Comparison of ENCODE assay signal across 19 cellular contexts in genomic region chr7:431658-432111, GRCh38.
A peak's percentile ranks its signal among the peaks of the same experiment; 100 is the strongest.
DNase-seq lines count a peak whose midpoint lies in the region; ATAC-seq, FAIRE-seq and TF ChIP-seq lines count a peak whose summit lies in the region.
"Had no signal": no experiment of that assay in that cellular context is flagged by ENCODE, and none has a peak within 500 bp of the region (broad histone marks: within the 10 kb centered on the region; RNA-seq: fewer than 3 reads in every experiment).

No MANE protein-coding gene starts in this region.

- H3K36me3 Mint-ChIP-seq in Caco-2 (ENCODE audit: insufficient read depth, unreplicated experiment) (no peaks in the 10 kb centered on the region), astrocyte (ENCODE audit: low read depth, unreplicated experiment) (no peaks in the 10 kb centered on the region)
- H3K36me3 Mint-ChIP-seq: activated naive CD4-positive, alpha-beta T cell treated with anti-CD3 and anti-CD28 coated beads, Interleukin-2, amount 50 U/mL, for 24 hours; CD8-positive, alpha-beta T cell; memory B cell; naive thymus-derived CD8-positive, alpha-beta T cell had no signal

- no peaks in the 10 kb centered on the region for H3K79me2 ChIP-seq in astrocyte (ENCODE audit: insufficient read depth, low read length)

- H2AFZ ChIP-seq in astrocyte (ENCODE audit: low read depth, low read length) = peak overlapping the region; percentile 26

- H3K9me3 ChIP-seq in Caco-2 (no peaks in the 10 kb centered on the region; the same call in 1 of the 2 replicates), astrocyte (ENCODE audit: insufficient read depth, low read depth, low read length) (no peaks in the 10 kb centered on the region), psoas muscle (no peaks in the 10 kb centered on the region), ovary (no peaks in the 10 kb centered on the region)
- H3K9me3 ChIP-seq: breast epithelium, HAP-1, heart right ventricle had no signal

- H3K27me3 ChIP-seq in Caco-2 (replicated peaks; ENCODE audit: control insufficient read depth, insufficient read depth, low read length) (no peaks in the 10 kb centered on the region), astrocyte (ENCODE audit: insufficient read depth, low read length) (no peaks in the 10 kb centered on the region), psoas muscle (ENCODE audit: insufficient read depth in 3 of 3, low read length in 2 of 3) (peaks cover 0 to 6% (median 0%) of the 10 kb centered on the region in 3 donors), ovary (no peaks in the 10 kb centered on the region)
- H3K27me3 ChIP-seq: breast epithelium had no signal

- peak; percentile 34 to 72 (median 43) for ATAC-seq in psoas muscle
- ATAC-seq: CD8-positive, alpha-beta T cell; naive thymus-derived CD8-positive, alpha-beta T cell had no signal

- intact Hi-C loops in Caco-2 (cut with micrococcal nuclease; ENCODE audit: unreplicated experiment) (loop anchor here (10.0 kb wide), 1 partner anchor 333 kb away; no protein-coding TSS in a partner anchor), head of caudate nucleus (cut with DNase I) (no loop called here), psoas muscle (cut with DNase I) (no loop called here), ovary (cut with DNase I) (no loop called here)

- peak overlapping the region; percentile 25 for H3K27ac Mint-ChIP-seq in Caco-2 (ENCODE audit: unreplicated experiment)
- no peak overlapping the region for H3K27ac Mint-ChIP-seq in astrocyte (ENCODE audit: unreplicated experiment)
- H3K27ac Mint-ChIP-seq: activated naive CD4-positive, alpha-beta T cell treated with anti-CD3 and anti-CD28 coated beads, Interleukin-2, amount 50 U/mL, for 24 hours; CD8-positive, alpha-beta T cell; memory B cell had no signal

- H3K9ac ChIP-seq in astrocyte (ENCODE audit: low read length) = no peak overlapping the region

- H4K20me1 ChIP-seq in astrocyte (ENCODE audit: insufficient read depth, low read length) = no peaks in the 10 kb centered on the region

- no peak for TF ChIP-seq POLR2A in ovary (IDR thresholded peaks at IDR 0.05)

- peaks cover 50% of the 10 kb centered on the region for H3K4me1 ChIP-seq in Caco-2
- peaks cover 11% of the 10 kb centered on the region for H3K4me1 ChIP-seq in astrocyte (ENCODE audit: insufficient read depth, low read length)
- H3K4me1 ChIP-seq in psoas muscle = no peaks in the 10 kb centered on the region
- H3K4me1 ChIP-seq in ovary (ENCODE audit: insufficient read depth) = no peaks in the 10 kb centered on the region
- H3K4me1 ChIP-seq: breast epithelium, HAP-1 had no signal

- no peaks in the 10 kb centered on the region for H3K36me3 ChIP-seq in Caco-2 (ENCODE audit: control insufficient read depth, insufficient read depth, low read length)
- no peaks in the 10 kb centered on the region for H3K36me3 ChIP-seq in astrocyte (ENCODE audit: insufficient read depth, low read length)
- no peaks in the 10 kb centered on the region for H3K36me3 ChIP-seq in psoas muscle (ENCODE audit: insufficient read depth in 1 of 2, low read depth in 1 of 2)
- no peaks in the 10 kb centered on the region for H3K36me3 ChIP-seq in ovary
- H3K36me3 ChIP-seq: breast epithelium, HAP-1, heart right ventricle had no signal

- POLR2A ChIA-PET in Caco-2 (lab: Charles Lee) = no interaction called here

- CTCF ChIA-PET in Caco-2 (lab: Charles Lee) = no interaction called here

- BruUV-seq in Caco-2 (replicated peaks; lab: Mats Ljungman, UMichigan) = no TSS peak

- peaks cover 11% of the 10 kb centered on the region for H3K9me3 Mint-ChIP-seq in Caco-2 (ENCODE audit: unreplicated experiment)
- H3K9me3 Mint-ChIP-seq in astrocyte (ENCODE audit: unreplicated experiment) = peaks cover 8% of the 10 kb centered on the region
- H3K9me3 Mint-ChIP-seq: activated naive CD4-positive, alpha-beta T cell treated with anti-CD3 and anti-CD28 coated beads, Interleukin-2, amount 50 U/mL, for 24 hours; CD8-positive, alpha-beta T cell; naive thymus-derived CD8-positive, alpha-beta T cell had no signal

- H3K27me3 Mint-ChIP-seq in Caco-2 (ENCODE audit: insufficient read depth, unreplicated experiment) (no peaks in the 10 kb centered on the region), astrocyte (ENCODE audit: low read depth, unreplicated experiment) (peaks cover 16% of the 10 kb centered on the region)
- H3K27me3 Mint-ChIP-seq: activated naive CD4-positive, alpha-beta T cell treated with anti-CD3 and anti-CD28 coated beads, Interleukin-2, amount 50 U/mL, for 24 hours; naive thymus-derived CD8-positive, alpha-beta T cell had no signal

- no peak overlapping the region for H3K4me3 ChIP-seq in Caco-2 (ENCODE audit: low read depth, low read length)
- no peak overlapping the region for H3K4me3 ChIP-seq in astrocyte (ENCODE audit: insufficient read depth, low read depth, low read length)
- no peak overlapping the region for H3K4me3 ChIP-seq in psoas muscle
- H3K4me3 ChIP-seq in ovary = no peak overlapping the region
- H3K4me3 ChIP-seq: breast epithelium, HAP-1, heart right ventricle had no signal

- DNase-seq in Caco-2 (no peak), astrocyte (ENCODE audit: low read depth) (no peak), head of caudate nucleus (peak; percentile 29 to 89 (median 70)), psoas muscle (no peak), ovary (no peak), ecto neural progenitor cell (ENCODE audit: low spot score) (no peak), DMS114 treated with DMSO at 0.1 percent for 48 hours (lab: John Stamatoyannopoulos, UW; ENCODE audit: unreplicated experiment) (no peak)
- DNase-seq in activated CD4-positive, alpha-beta T cell treated with anti-CD3 and anti-CD28 coated beads, Interleukin-2, amount 50 U/mL, for 48 hours = no peak
- DNase-seq: activated CD4-positive, CD25-positive, alpha-beta regulatory T cell; CD8-positive, alpha-beta T cell; DMS79 treated with DMSO at 0.1 percent for 48 hours; effector CD8-positive, alpha-beta T cell; T-helper 9 cell had no signal

- H3K4me2 ChIP-seq in astrocyte (ENCODE audit: low read length) = no peak overlapping the region

- FAIRE-seq in astrocyte (lab: Jason Lieb, UNC) = no peak

- TF ChIP-seq CTCF in Caco-2 (IDR thresholded peaks at IDR 0.05; ENCODE audit: insufficient read depth in 1 of 2, low read depth in 1 of 2, low read length in 1 of 2, severe bottlenecking in 1 of 2, unreplicated experiment in 1 of 2) (no peak), astrocyte (IDR thresholded peaks at IDR 0.05; ENCODE audit: insufficient read depth, low read depth, low read length) (no peak), psoas muscle (IDR thresholded peaks at IDR 0.05) (no peak), ovary (IDR thresholded peaks at IDR 0.05) (no peak)

- H3K4me1 Mint-ChIP-seq in Caco-2 (ENCODE audit: low read depth, unreplicated experiment) = peaks cover 15% of the 10 kb centered on the region
- peaks cover 2% of the 10 kb centered on the region for H3K4me1 Mint-ChIP-seq in astrocyte (ENCODE audit: low read depth, unreplicated experiment)
- H3K4me1 Mint-ChIP-seq: memory B cell had no signal

- TF ChIP-seq EP300 in ovary (IDR thresholded peaks at IDR 0.05) = no peak

- WGBS in psoas muscle, 3 donors = 35 to 51% (median 42%) methylated on average over 16 of the region's 16 CpGs
- 61 to 70% (median 63%) methylated on average over 15 to 16 of the region's 16 CpGs for WGBS in ovary, 3 donors

- H3K4me3 Mint-ChIP-seq in Caco-2 (ENCODE audit: unreplicated experiment) (no peak overlapping the region), astrocyte (ENCODE audit: unreplicated experiment) (no peak overlapping the region)
- H3K4me3 Mint-ChIP-seq: activated naive CD4-positive, alpha-beta T cell treated with anti-CD3 and anti-CD28 coated beads, Interleukin-2, amount 50 U/mL, for 24 hours; CD8-positive, alpha-beta T cell; memory B cell; naive thymus-derived CD8-positive, alpha-beta T cell had no signal

- H3K27ac ChIP-seq in astrocyte (ENCODE audit: low read depth, low read length) = no peak overlapping the region
- H3K27ac ChIP-seq in psoas muscle = no peak overlapping the region
- no peak overlapping the region for H3K27ac ChIP-seq in ovary
- H3K27ac ChIP-seq: breast epithelium, heart right ventricle had no signal

Comparison
In these comparisons a context has a peak if more than half of its experiments do, and no peak if none do; other contexts are left out.
1. DNase-seq: peak in head of caudate nucleus (42 of 42); none in Caco-2 (0 of 2), astrocyte (single experiment), psoas muscle (0 of 2), activated CD4-positive, alpha-beta T cell treated with anti-CD3 and anti-CD28 coated beads, Interleukin-2, amount 50 U/mL, for 48 hours (0 of 2), ovary (0 of 5), ecto neural progenitor cell (single experiment) and DMS114 treated with DMSO at 0.1 percent for 48 hours (single experiment).